Comparison of ENCODE assay signal across 26 cellular contexts in genomic region chr4:3630136-3630933, GRCh38.
DNase-seq lines count a peak whose midpoint lies in the region; ATAC-seq and TF ChIP-seq lines count a peak whose summit lies in the region.
"Had no signal": no experiment of that assay in that cellular context is flagged by ENCODE, and none has a peak within 500 bp of the region (broad histone marks: within the 10 kb centered on the region; RNA-seq: fewer than 3 reads in every experiment).

No MANE protein-coding gene starts in this region.

- H3K27ac Mint-ChIP-seq in activated naive CD8-positive, alpha-beta T cell treated with anti-CD3 and anti-CD28 coated beads for 36 hours = peak overlapping the region; percentile 16
- no peak overlapping the region for H3K27ac Mint-ChIP-seq in activated naive CD8-positive, alpha-beta T cell treated with anti-CD3 and anti-CD28 coated beads, Interleukin-2, amount 50 U/mL, for 24 hours
- H3K27ac Mint-ChIP-seq: activated CD4-positive, alpha-beta T cell treated with anti-CD3 and anti-CD28 coated beads, Interleukin-2, amount 10 ng/mL, durations not matched to agents 7 days and 5 days; CD4-positive, CD25-positive, alpha-beta regulatory T cell had no signal

- peaks cover 13% of the 10 kb centered on the region for H3K27me3 Mint-ChIP-seq in activated naive CD8-positive, alpha-beta T cell treated with anti-CD3 and anti-CD28 coated beads for 36 hours
- peaks cover 10% of the 10 kb centered on the region for H3K27me3 Mint-ChIP-seq in activated naive CD8-positive, alpha-beta T cell treated with anti-CD3 and anti-CD28 coated beads, Interleukin-2, amount 50 U/mL, for 24 hours
- H3K27me3 Mint-ChIP-seq: activated CD4-positive, alpha-beta T cell treated with anti-CD3 and anti-CD28 coated beads, Interleukin-2, amount 10 ng/mL, durations not matched to agents 7 days and 5 days; CD4-positive, CD25-positive, alpha-beta regulatory T cell had no signal

- intact Hi-C loops in body of pancreas (cut with DNase I) (no loop called here), mucosa of descending colon (cut with DNase I, micrococcal nuclease) (no loop called here), aorta (cut with DNase I) (no loop called here)

- H3K9me3 ChIP-seq in body of pancreas (no peaks in the 10 kb centered on the region), mucosa of descending colon (no peaks in the 10 kb centered on the region), aorta (ENCODE audit: control insufficient read depth, low read length) (no peaks in the 10 kb centered on the region)
- H3K9me3 ChIP-seq: adrenal gland, gastroesophageal sphincter, MG63, thoracic aorta, vagina had no signal

- 56 to 57% methylated on average over 13 to 19 of the region's 20 CpGs for WGBS in body of pancreas, 2 donors
- WGBS in aorta, 2 donors = 68 to 73% methylated on average over 20 of the region's 20 CpGs

- H3K27ac ChIP-seq in body of pancreas (no peak overlapping the region), aorta (ENCODE audit: low read depth in 1 of 2, low read length in 2 of 2) (no peak overlapping the region)
- H3K27ac ChIP-seq: gastroesophageal sphincter, KMS-11, thoracic aorta, vagina had no signal

- no peaks in the 10 kb centered on the region for H3K4me1 Mint-ChIP-seq in activated naive CD8-positive, alpha-beta T cell treated with anti-CD3 and anti-CD28 coated beads for 36 hours
- no peaks in the 10 kb centered on the region for H3K4me1 Mint-ChIP-seq in activated naive CD8-positive, alpha-beta T cell treated with anti-CD3 and anti-CD28 coated beads, Interleukin-2, amount 50 U/mL, for 24 hours
- H3K4me1 Mint-ChIP-seq: activated CD4-positive, alpha-beta T cell treated with anti-CD3 and anti-CD28 coated beads, Interleukin-2, amount 10 ng/mL, durations not matched to agents 7 days and 5 days; CD4-positive, CD25-positive, alpha-beta regulatory T cell; stimulated activated naive CD8-positive, alpha-beta T cell treated with anti-CD3 and anti-CD28 coated beads, Interleukin-15, amount 100 ng/mL, for 72 hours had no signal

- no peaks in the 10 kb centered on the region for H3K36me3 ChIP-seq in body of pancreas (replicated peaks in 1 of 2; ENCODE audit: insufficient read depth in 1 of 2, low read depth in 2 of 2)
- H3K36me3 ChIP-seq in mucosa of descending colon (ENCODE audit: low read depth) = no peaks in the 10 kb centered on the region
- no peaks in the 10 kb centered on the region for H3K36me3 ChIP-seq in aorta (ENCODE audit: control insufficient read depth in 1 of 2, insufficient read depth in 2 of 2, low read length in 1 of 2)
- H3K36me3 ChIP-seq: adrenal gland, gastroesophageal sphincter, MG63, thoracic aorta, vagina had no signal

- H3K27me3 ChIP-seq in body of pancreas (no peaks in the 10 kb centered on the region), aorta (ENCODE audit: control insufficient read depth in 1 of 2, insufficient read depth in 2 of 2, low read length in 1 of 2) (no peaks in the 10 kb centered on the region)
- H3K27me3 ChIP-seq: MG63, vagina had no signal

- DNase-seq in activated naive CD8-positive, alpha-beta T cell treated with anti-CD3 and anti-CD28 coated beads for 36 hours = no peak
- DNase-seq in activated naive CD8-positive, alpha-beta T cell treated with anti-CD3 and anti-CD28 coated beads, Interleukin-2, amount 50 U/mL, for 24 hours = no peak
- DNase-seq in body of pancreas (no peak), mucosa of descending colon (peak in 2 of 3 donors; percentile 58 to 65), aorta (peak; percentile 17 to 51)
- DNase-seq in NK-92 treated with Interleukin-12 subunit alpha and Interleukin-12 subunit beta, amount 100 ng/mL, for 24 hours (lab: John Stamatoyannopoulos, UW) = no peak
- no peak for DNase-seq in central memory CD4-positive, alpha-beta T cell
- DNase-seq: activated CD4-positive, alpha-beta T cell treated with anti-CD3 and anti-CD28 coated beads, Interleukin-2, amount 10 ng/mL, durations not matched to agents 7 days and 5 days; activated naive CD4-positive, alpha-beta T cell; activated T-cell treated with anti-CD3 and anti-CD28 coated beads, Interleukin-2, amount 50 U/mL, for 4 hours; adrenal gland; CD4-positive, CD25-positive, alpha-beta regulatory T cell; DMS79 treated with DMSO at 0.1 percent for 48 hours; MG63; NCI-H1417; NCI-H2029 treated with DMSO at 0.1 percent for 48 hours; NCI-H526; SIG-M5; stimulated activated CD8-positive, alpha-beta memory T cell treated with anti-CD3 and anti-CD28 coated beads, Interleukin-4, amount 100 ng/mL, for 48 hours; stimulated activated naive CD8-positive, alpha-beta T cell treated with anti-CD3 and anti-CD28 coated beads, Interleukin-15, amount 100 ng/mL, for 72 hours; SW 1271 had no signal

- no peak for TF ChIP-seq POLR2A in body of pancreas (IDR thresholded peaks at IDR 0.05)

- no peak overlapping the region for H3K4me3 Mint-ChIP-seq in activated naive CD8-positive, alpha-beta T cell treated with anti-CD3 and anti-CD28 coated beads for 36 hours
- no peak overlapping the region for H3K4me3 Mint-ChIP-seq in activated naive CD8-positive, alpha-beta T cell treated with anti-CD3 and anti-CD28 coated beads, Interleukin-2, amount 50 U/mL, for 24 hours
- H3K4me3 Mint-ChIP-seq: activated CD4-positive, alpha-beta T cell treated with anti-CD3 and anti-CD28 coated beads, Interleukin-2, amount 10 ng/mL, durations not matched to agents 7 days and 5 days; activated T-cell treated with anti-CD3 and anti-CD28 coated beads, Interleukin-2, amount 50 U/mL, for 4 hours; CD4-positive, CD25-positive, alpha-beta regulatory T cell; stimulated activated naive CD8-positive, alpha-beta T cell treated with anti-CD3 and anti-CD28 coated beads, Interleukin-15, amount 100 ng/mL, for 72 hours had no signal

- TF ChIP-seq CTCF in body of pancreas (IDR thresholded peaks at IDR 0.05) (no peak), mucosa of descending colon (IDR thresholded peaks at IDR 0.05) (no peak)

- H3K9me3 Mint-ChIP-seq in activated naive CD8-positive, alpha-beta T cell treated with anti-CD3 and anti-CD28 coated beads for 36 hours = no peaks in the 10 kb centered on the region
- H3K9me3 Mint-ChIP-seq in activated naive CD8-positive, alpha-beta T cell treated with anti-CD3 and anti-CD28 coated beads, Interleukin-2, amount 50 U/mL, for 24 hours = no peaks in the 10 kb centered on the region
- H3K9me3 Mint-ChIP-seq: activated CD4-positive, alpha-beta T cell treated with anti-CD3 and anti-CD28 coated beads, Interleukin-2, amount 10 ng/mL, durations not matched to agents 7 days and 5 days; activated T-cell treated with anti-CD3 and anti-CD28 coated beads, Interleukin-2, amount 50 U/mL, for 4 hours; CD4-positive, CD25-positive, alpha-beta regulatory T cell had no signal

- H3K36me3 Mint-ChIP-seq in activated naive CD8-positive, alpha-beta T cell treated with anti-CD3 and anti-CD28 coated beads for 36 hours = no peaks in the 10 kb centered on the region
- H3K36me3 Mint-ChIP-seq in activated naive CD8-positive, alpha-beta T cell treated with anti-CD3 and anti-CD28 coated beads, Interleukin-2, amount 50 U/mL, for 24 hours (ENCODE audit: low read depth) = no peaks in the 10 kb centered on the region
- H3K36me3 Mint-ChIP-seq: CD4-positive, CD25-positive, alpha-beta regulatory T cell had no signal

- ATAC-seq in activated naive CD8-positive, alpha-beta T cell treated with anti-CD3 and anti-CD28 coated beads, Interleukin-2, amount 50 U/mL, for 24 hours = no peak
- ATAC-seq in body of pancreas = peak; percentile 32
- no peak for ATAC-seq in mucosa of descending colon
- ATAC-seq in aorta (ENCODE audit: low FRiP score) = no peak
- no peak for ATAC-seq in HG02840 (IDR thresholded peaks at IDR 0.05; ENCODE audit: low FRiP score, unreplicated experiment)
- ATAC-seq: activated T-cell treated with anti-CD3 and anti-CD28 coated beads, Interleukin-2, amount 50 U/mL, for 4 hours; gastroesophageal sphincter had no signal

- H3K4me1 ChIP-seq in body of pancreas (no peaks in the 10 kb centered on the region), mucosa of descending colon (ENCODE audit: low read depth) (peaks cover 3% of the 10 kb centered on the region), aorta (ENCODE audit: control insufficient read depth in 1 of 2, insufficient read depth in 2 of 2, low read length in 2 of 2) (no peaks in the 10 kb centered on the region)
- H3K4me1 ChIP-seq: adrenal gland, gastroesophageal sphincter had no signal

- no peak overlapping the region for H3K4me3 ChIP-seq in body of pancreas
- H3K4me3 ChIP-seq in mucosa of descending colon = no peak overlapping the region
- H3K4me3 ChIP-seq in aorta (ENCODE audit: low read length in 2 of 2) = no peak overlapping the region
- H3K4me3 ChIP-seq: adrenal gland, gastroesophageal sphincter, MG63, thoracic aorta, vagina had no signal

Comparison
In these comparisons a context has a peak if more than half of its experiments do, and no peak if none do; other contexts are left out.
1. DNase-seq: peak in mucosa of descending colon (2 of 3) and aorta (2 of 2); none in activated naive CD8-positive, alpha-beta T cell treated with anti-CD3 and anti-CD28 coated beads for 36 hours (single experiment), activated naive CD8-positive, alpha-beta T cell treated with anti-CD3 and anti-CD28 coated beads, Interleukin-2, amount 50 U/mL, for 24 hours (single experiment), body of pancreas (0 of 4), NK-92 treated with Interleukin-12 subunit alpha and Interleukin-12 subunit beta, amount 100 ng/mL, for 24 hours (single experiment) and central memory CD4-positive, alpha-beta T cell (single experiment).